Comparison of ENCODE assay signal across 17 cellular contexts in the genomic region with DNA sequence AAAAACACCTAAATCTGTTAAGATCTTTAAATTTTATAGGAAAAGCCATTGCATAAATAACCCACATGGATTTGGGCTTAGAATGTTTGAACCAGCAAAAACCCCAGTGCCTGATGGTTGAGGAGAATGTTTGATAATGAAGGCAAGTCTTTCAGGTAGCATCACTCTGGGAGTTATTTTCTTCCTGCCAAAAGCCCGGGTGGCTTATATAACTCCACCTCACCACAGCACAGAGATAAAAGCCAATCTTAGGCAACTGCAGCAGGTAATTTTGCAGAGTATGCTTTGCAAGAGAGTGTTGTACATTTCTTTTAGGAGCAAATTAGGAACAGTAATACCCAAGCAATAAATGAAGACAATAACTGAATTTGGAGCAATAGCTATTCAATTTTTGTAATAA. TPM values are rescaled to one million over a fixed set of nuclear protein-coding genes. Genes with fewer than 3 reads are reported as not detected.
"Had no signal": no experiment of that assay in that cellular context is flagged by ENCODE, and none has a peak within 500 bp of the region (broad histone marks: within the 10 kb centered on the region; RNA-seq: fewer than 3 reads in every experiment).

No MANE protein-coding gene starts in this region.

- DNase-seq: nephron progenitor cell; pancreas; right cardiac atrium; right lobe of liver; sigmoid colon; small intestine; stimulated activated CD4-positive, alpha-beta T cell treated with anti-CD3 and anti-CD28 coated beads, Interleukin-15, amount 100 ng/mL, for 24 hours; stimulated activated CD4-positive, alpha-beta T cell treated with anti-CD3 and anti-CD28 coated beads, Interleukin-2, amount 100 ng/mL, for 24 hours; stimulated activated CD4-positive, alpha-beta T cell treated with anti-CD3 and anti-CD28 coated beads, Interleukin-2, amount 100 ng/mL, for 48 hours; stimulated activated CD4-positive, alpha-beta T cell treated with anti-CD3 and anti-CD28 coated beads, Interleukin-4, amount 100 ng/mL, for 24 hours; stimulated activated naive B cell treated with anti-CD40 and anti-IgM and Interleukin-4, amounts not matched to agents 10 μg/mL and 1 μg/mL and 100 μg/mL, for 72 hours; stimulated activated naive CD4-positive, alpha-beta T cell treated with Interleukin-2 at 50 U/mL for 16 hours; stomach; thyroid gland; trophoblast cell; upper lobe of left lung had no signal

RNA-seq across cellular contexts. Expression of a gene that starts 7.8 kb away (rescaled TPM):
- total RNA-seq: natural killer cell treated with Interleukin-12 subunit alpha and Interleukin-12 subunit beta and Interleukin-15 and Interleukin-18, amount 100 ng/mL, for 72 hours had no signal
